ENCODE assay signal across 7 cellular contexts in genomic region chr20:43666376-43667328, GRCh38. TPM values are rescaled to one million over a fixed set of nuclear protein-coding genes. Genes with fewer than 3 reads are reported as not detected.
DNase-seq lines count a peak whose midpoint lies in the region; TF ChIP-seq lines count a peak whose summit lies in the region.

Gene MYBL2, plus strand, starts transcription at chr20:43667114. Its CDS starts 170 bp downstream, at chr20:43667284.

- in situ Hi-C loops in GM13976 (cut with MboI; ENCODE audit: low sequenced_read_pairs, unreplicated experiment): no loop called here

- H3K4me3 ChIP-seq in HFF-Myc (replicated peaks; ENCODE audit: low read depth, low read length) (peak within 1 kb of the TSS; percentile 62), ascending aorta (peak within 1 kb of the TSS; percentile 47 to 48), iPS-18a (ENCODE audit: low read length) (peak within 1 kb of the TSS; percentile 87)

- peak; percentile 93 for DNase-seq in GM13976 (ENCODE audit: low spot score)
- no peak for DNase-seq in HFF-Myc (ENCODE audit: extremely low read depth, low read depth)
- DNase-seq in MV-4-11 (lab: John Stamatoyannopoulos, UW): peak; percentile 52
- DNase-seq in ascending aorta (ENCODE audit: low spot score in 2 of 2): no peak
- peak; percentile 29 to 56 (median 52) for DNase-seq in stimulated activated CD4-positive, alpha-beta T cell treated with anti-CD3 and anti-CD28 coated beads, Interleukin-1b, Interleukin-23, amount 100 ng/mL, for 24 hours (ENCODE audit: low read depth in 4 of 4, low spot score in 1 of 4)

- TF ChIP-seq CTCF in GM13976 (IDR thresholded peaks at IDR 0.05; ENCODE audit: borderline replicate concordance, control extremely low read depth, extremely low read depth, insufficient read depth, missing control alignments) (no peak), HFF-Myc (IDR thresholded peaks at IDR 0.05; ENCODE audit: low read depth, low read length, missing control alignments) (no peak), ascending aorta (IDR thresholded peaks at IDR 0.05) (no peak)

- H3K27me3 ChIP-seq in ascending aorta (peaks cover 8% of the 10 kb centered on the region), iPS-18a (ENCODE audit: control insufficient read depth, insufficient read depth, low read length) (peaks cover 19% of the 10 kb centered on the region)

- H3K27ac ChIP-seq in ascending aorta (no peak within 1 kb of the TSS), iPS-18a (ENCODE audit: low read length) (peak within 1 kb of the TSS; percentile 41)

- intact Hi-C loops in T-helper 2 cell treated with Interferon-gamma antibody and Interleukin-4, amounts not matched to agents 100 ng/mL and 5 ng/mL, for 36 hours (cut with micrococcal nuclease): loop anchor here (1.0 kb wide), 3 partner anchors 75 to 209 kb away; partner anchors contain the start of gene SRSF6
- intact Hi-C loops in ascending aorta (cut with DNase I): no loop called here

- H3K36me3 ChIP-seq in ascending aorta (no peaks in the 10 kb centered on the region), iPS-18a (ENCODE audit: control insufficient read depth, low read depth, low read length) (peaks cover 6% of the 10 kb centered on the region)

- no peaks in the 10 kb centered on the region for H3K9me3 ChIP-seq in ascending aorta
- no peaks in the 10 kb centered on the region for H3K9me3 ChIP-seq in iPS-18a (ENCODE audit: control insufficient read depth, low read depth, low read length)

- peak within 1 kb of the TSS; percentile 93 for H3K9ac ChIP-seq in iPS-18a (ENCODE audit: low read length)

- peaks cover 7 to 9% of the 10 kb centered on the region in 2 donors for H3K4me1 ChIP-seq in ascending aorta
- no peaks in the 10 kb centered on the region for H3K4me1 ChIP-seq in iPS-18a (ENCODE audit: control insufficient read depth, low read depth, low read length)

RNA-seq across cellular contexts. Expression of gene MYBL2, which starts in this region (rescaled TPM):
- 102 and 104 TPM in 2 replicates for total RNA-seq in T-helper 2 cell treated with Interferon-gamma antibody and Interleukin-4, amounts not matched to agents 100 ng/mL and 5 ng/mL, for 36 hours
- not detected for total RNA-seq in ascending aorta

Comparison
In these comparisons a context has a peak if more than half of its experiments do, and no peak if none do; other contexts are left out.
1. RNA of gene MYBL2 (total RNA-seq): 102 to 104 TPM in T-helper 2 cell treated with Interferon-gamma antibody and Interleukin-4, amounts not matched to agents 100 ng/mL and 5 ng/mL, for 36 hours; not detected in ascending aorta (single experiment); every median in the first group is over 100 times any median in the second.
2. DNase-seq: peak in GM13976 (single experiment), MV-4-11 (single experiment) and stimulated activated CD4-positive, alpha-beta T cell treated with anti-CD3 and anti-CD28 coated beads, Interleukin-1b, Interleukin-23, amount 100 ng/mL, for 24 hours (4 of 4); none in HFF-Myc (single experiment) and ascending aorta (0 of 2).
3. Peak in every context shown above with its lines, with median percentiles within 50 percentile points of each other: H3K4me3 ChIP-seq.